22 cellular contexts compared by ENCODE assay signal in the genomic region with DNA sequence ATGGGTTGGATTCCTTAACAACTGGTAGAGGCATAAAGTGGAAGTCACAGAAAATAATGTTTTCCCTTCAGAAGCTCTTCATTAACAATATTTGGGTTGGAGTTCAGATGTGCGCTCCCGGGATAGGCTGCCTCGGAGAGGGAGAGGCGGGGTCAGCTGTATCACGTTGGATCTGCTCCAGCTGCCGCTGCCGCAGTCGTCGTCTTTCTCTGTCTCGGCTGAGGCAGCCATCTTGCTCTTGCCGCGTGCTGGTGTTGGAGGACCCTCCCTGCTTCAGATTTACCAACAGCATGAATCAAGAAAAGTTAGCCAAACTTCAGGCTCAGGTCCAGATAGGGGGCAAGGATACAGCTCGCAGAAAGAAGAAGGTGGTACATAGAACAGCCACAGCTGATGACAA. TPM values are rescaled to one million over a fixed set of nuclear protein-coding genes. Genes with fewer than 3 reads are reported as not detected.
A peak's percentile ranks its signal among the peaks of the same experiment; 100 is the strongest.
DNase-seq lines count a peak whose midpoint lies in the region; ATAC-seq and TF ChIP-seq lines count a peak whose summit lies in the region.
"Had no signal": no experiment of that assay in that cellular context is flagged by ENCODE, and none has a peak within 500 bp of the region (broad histone marks: within the 10 kb centered on the region; RNA-seq: fewer than 3 reads in every experiment).

No MANE protein-coding gene starts in this region.

- H3K9ac ChIP-seq in liver (ENCODE audit: low read depth in 1 of 2, low read length in 2 of 2), result no peak overlapping the region
- H3K9ac ChIP-seq in SK-N-SH, result peak overlapping the region; percentile 19; the same call in 1 of the 2 replicates

- H3K9me3 Mint-ChIP-seq in mesothelial cell of epicardium, result peaks cover 4% of the 10 kb centered on the region

- CTCF ChIA-PET in SK-N-SH (lab: Yijun Ruan, JAX), result interaction anchor here (2.4 kb wide), 1 partner anchor 9 kb away, joined by 10 read pairs; no protein-coding TSS in a partner anchor

- peaks cover 0 to 6% (median 3%) of the 10 kb centered on the region in 4 donors for H3K4me1 ChIP-seq in liver (ENCODE audit: control insufficient read depth in 4 of 4, insufficient read depth in 4 of 4, low read length in 3 of 4)
- peaks cover 0 to 8% (median 5%) of the 10 kb centered on the region in 4 donors for H3K4me1 ChIP-seq in right lobe of liver
- H3K4me1 ChIP-seq in SK-N-SH (ENCODE audit: control insufficient read depth in 1 of 2, insufficient read depth in 2 of 2, low read depth in 1 of 2, low read length in 1 of 2), result peaks cover 12 to 25% of the 10 kb centered on the region in 2 experiments
- peaks cover 0 to 40% (median 10%) of the 10 kb centered on the region in 4 donors for H3K4me1 ChIP-seq in tibial nerve
- no peaks in the 10 kb centered on the region for H3K4me1 ChIP-seq in prostate gland (replicated peaks)
- H3K4me1 ChIP-seq: HAP-1 had no signal

- no peaks in the 10 kb centered on the region for H3K9me2 ChIP-seq in SK-N-SH

- no peak for DNase-seq in right lobe of liver
- peak; percentile 50 for DNase-seq in SK-N-SH
- DNase-seq in mesothelial cell of epicardium (ENCODE audit: low spot score in 2 of 2, unreplicated experiment in 2 of 2), result no peak
- DNase-seq in tibial nerve (ENCODE audit: low spot score in 2 of 2), result no peak
- no peak for DNase-seq in dedifferentiated amniotic fluid mesenchymal stem cell (ENCODE audit: extremely low spot score)
- no peak for DNase-seq in prostate gland (ENCODE audit: low spot score)
- DNase-seq: Caco-2, DMS 273 treated with DMSO at 0.1 percent for 48 hours, KG1, NCI-H1092 treated with DMSO at 0.1 percent for 48 hours, NCI-H146, NCI-H2029, NCI-H2227 treated with DMSO at 0.1 percent for 48 hours, NCI-H510A, NCI-H748 treated with DMSO at 0.1 percent for 48 hours had no signal

- peaks cover 7% of the 10 kb centered on the region for H3K4me1 Mint-ChIP-seq in mesothelial cell of epicardium
- H3K4me1 Mint-ChIP-seq: B cell, GM23338 had no signal

- peak overlapping the region; percentile 19; the same call in 1 of the 2 replicates for H3K4me2 ChIP-seq in SK-N-SH
- H3K4me2 ChIP-seq: GM23338 had no signal

- no peak for TF ChIP-seq CTCF in liver (IDR thresholded peaks at IDR 0.05; ENCODE audit: low read depth, low read length, missing input control)
- no peak for TF ChIP-seq CTCF in right lobe of liver (IDR thresholded peaks at IDR 0.05)
- no peak for TF ChIP-seq CTCF in SK-N-SH (IDR thresholded peaks at IDR 0.05)
- no peak for TF ChIP-seq CTCF in mesothelial cell of epicardium (IDR thresholded peaks at IDR 0.05; ENCODE audit: unreplicated experiment)
- no peak for TF ChIP-seq CTCF in tibial nerve (IDR thresholded peaks at IDR 0.05)
- TF ChIP-seq CTCF in prostate gland (IDR thresholded peaks at IDR 0.05), result no peak

- POLR2A ChIA-PET in SK-N-SH (lab: Yijun Ruan, JAX), result interaction anchor here (0.5 to 1.1 kb wide), 2 partner anchors 35 to 241 kb away, joined by 3 to 4 read pairs; a partner anchor contains a TSS

- ATAC-seq in right lobe of liver (no peak), GM19328 (IDR thresholded peaks at IDR 0.05; ENCODE audit: unreplicated experiment) (no peak)
- ATAC-seq: GM23338, HepG2 had no signal

- peaks cover 29% of the 10 kb centered on the region for H3K36me3 Mint-ChIP-seq in mesothelial cell of epicardium

- H3K9me3 ChIP-seq in liver (ENCODE audit: control insufficient read depth in 4 of 4, low read length in 3 of 4) (no peaks in the 10 kb centered on the region), right lobe of liver (no peaks in the 10 kb centered on the region), SK-N-SH (no peaks in the 10 kb centered on the region), tibial nerve (no peaks in the 10 kb centered on the region), prostate gland (no peaks in the 10 kb centered on the region)
- H3K9me3 ChIP-seq: HAP-1 had no signal

- TF ChIP-seq RAD21 in liver (IDR thresholded peaks at IDR 0.05) (no peak), SK-N-SH (IDR thresholded peaks at IDR 0.05; ENCODE audit: low read length) (no peak)

- intact Hi-C loops in right lobe of liver (cut with DNase I) (no loop called here), prostate gland (cut with DNase I) (no loop called here)

- no peaks in the 10 kb centered on the region for H3K27me3 Mint-ChIP-seq in mesothelial cell of epicardium (ENCODE audit: low read depth)

- H3K27ac ChIP-seq in liver (ENCODE audit: low read depth in 1 of 2, low read length in 2 of 2) (no peak overlapping the region), right lobe of liver (no peak overlapping the region), SK-N-SH (ENCODE audit: low read depth in 2 of 2, low read length in 1 of 2) (peak overlapping the region; percentile 34 to 75), tibial nerve (no peak overlapping the region), prostate gland (no peak overlapping the region)
- H3K27ac ChIP-seq: HL-60 had no signal

- H3K27ac Mint-ChIP-seq in mesothelial cell of epicardium, result peak overlapping the region; percentile 75
- H3K27ac Mint-ChIP-seq: B cell, GM23338 had no signal

- H3K36me3 ChIP-seq in liver (ENCODE audit: control insufficient read depth in 4 of 4, insufficient read depth in 3 of 4, low read depth in 1 of 4, low read length in 3 of 4) (peaks cover 0 to 2% (median 0%) of the 10 kb centered on the region in 4 donors), right lobe of liver (no peaks in the 10 kb centered on the region), SK-N-SH (replicated peaks in 1 of 2; ENCODE audit: control insufficient read depth in 1 of 2, insufficient read depth in 2 of 2, low read length in 1 of 2) (peaks cover 7 to 18% of the 10 kb centered on the region in 2 experiments), tibial nerve (peaks cover 0 to 43% (median 4%) of the 10 kb centered on the region in 3 donors), prostate gland (no peaks in the 10 kb centered on the region)
- H3K36me3 ChIP-seq: HAP-1 had no signal

- 89% methylated on average over 13 of the region's 13 CpGs for WGBS in liver
- whole genome bisulfite sequencing in right lobe of liver (ENCODE audit: insufficient coverage, low coverage, low lambda C conversion rate, missing lambda C conversion rate), result 93% methylated on average over 8 of the region's 13 CpGs
- WGBS in SK-N-SH (ENCODE audit: low lambda C conversion rate), result 62% methylated on average over 12 of the region's 13 CpGs
- 90 to 93% methylated on average over 13 of the region's 13 CpGs for WGBS in tibial nerve, 2 donors
- WGBS in prostate gland, result 90% methylated on average over 13 of the region's 13 CpGs

- H3F3A ChIP-seq in SK-N-SH (replicated peaks; ENCODE audit: insufficient read depth), result peaks cover 17% of the 10 kb centered on the region

- no peak overlapping the region for H3K4me3 ChIP-seq in liver (ENCODE audit: low read depth in 1 of 3, low read length in 3 of 3)
- no peak overlapping the region for H3K4me3 ChIP-seq in right lobe of liver
- no peak overlapping the region for H3K4me3 ChIP-seq in SK-N-SH (ENCODE audit: low read depth in 2 of 2, low read length in 1 of 2)
- H3K4me3 ChIP-seq in tibial nerve, result no peak overlapping the region
- no peak overlapping the region for H3K4me3 ChIP-seq in prostate gland
- H3K4me3 ChIP-seq: GM23338, HAP-1 had no signal

- H2AFZ ChIP-seq in SK-N-SH (ENCODE audit: low read depth), result peak overlapping the region; percentile 72; the same call in 1 of the 2 replicates
- H2AFZ ChIP-seq: GM23338 had no signal

- no peaks in the 10 kb centered on the region for H4K20me1 ChIP-seq in SK-N-SH (ENCODE audit: insufficient read depth)

- TF ChIP-seq EP300 in SK-N-SH (IDR thresholded peaks at IDR 0.05; ENCODE audit: borderline replicate concordance in 1 of 2, low read depth in 1 of 2, low read length in 1 of 2) (no peak), tibial nerve (IDR thresholded peaks at IDR 0.05) (no peak)

- H3K79me2 ChIP-seq in SK-N-SH (ENCODE audit: insufficient read depth), result peaks cover 50% of the 10 kb centered on the region

- H3K4me3 Mint-ChIP-seq in mesothelial cell of epicardium, result no peak overlapping the region
- H3K4me3 Mint-ChIP-seq: B cell, GM23338 had no signal

- H3K27me3 ChIP-seq in liver (ENCODE audit: control insufficient read depth in 4 of 4, insufficient read depth in 4 of 4, low read length in 3 of 4) (no peaks in the 10 kb centered on the region), right lobe of liver (no peaks in the 10 kb centered on the region), SK-N-SH (ENCODE audit: insufficient read depth) (no peaks in the 10 kb centered on the region), tibial nerve (no peaks in the 10 kb centered on the region), prostate gland (replicated peaks; ENCODE audit: insufficient read depth) (no peaks in the 10 kb centered on the region)

- no peak for TF ChIP-seq POLR2A in right lobe of liver (IDR thresholded peaks at IDR 0.05)
- TF ChIP-seq POLR2A in tibial nerve (IDR thresholded peaks at IDR 0.05), result no peak
- no peak for TF ChIP-seq POLR2A in prostate gland (IDR thresholded peaks at IDR 0.05)

TF ChIP-seq in liver, 16 proteins besides CTCF, POLR2A, EP300 and RAD21:
- TF ChIP-seq, protein P1, sequence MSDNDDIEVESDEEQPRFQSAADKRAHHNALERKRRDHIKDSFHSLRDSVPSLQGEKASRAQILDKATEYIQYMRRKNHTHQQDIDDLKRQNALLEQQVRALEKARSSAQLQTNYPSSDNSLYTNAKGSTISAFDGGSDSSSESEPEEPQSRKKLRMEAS (IDR thresholded peaks at IDR 0.05), result no peak
- TF ChIP-seq YY1 (IDR thresholded peaks at IDR 0.05), result peak; percentile 24

TF ChIP-seq in SK-N-SH, 30 proteins besides CTCF, POLR2A, EP300 and RAD21 (continues in another document):
- no peak for TF ChIP-seq SIN3A (IDR thresholded peaks at IDR 0.05; ENCODE audit: borderline replicate concordance, low read depth, low read length)
- TF ChIP-seq YY1 (IDR thresholded peaks at IDR 0.05; ENCODE audit: low read depth), result peak; percentile 68; the same call in 1 of the 2 replicates
- TF ChIP-seq CHD2 (IDR thresholded peaks at IDR 0.05; ENCODE audit: low read length, partially characterized antibody), result no peak
- TF ChIP-seq, protein P2, sequence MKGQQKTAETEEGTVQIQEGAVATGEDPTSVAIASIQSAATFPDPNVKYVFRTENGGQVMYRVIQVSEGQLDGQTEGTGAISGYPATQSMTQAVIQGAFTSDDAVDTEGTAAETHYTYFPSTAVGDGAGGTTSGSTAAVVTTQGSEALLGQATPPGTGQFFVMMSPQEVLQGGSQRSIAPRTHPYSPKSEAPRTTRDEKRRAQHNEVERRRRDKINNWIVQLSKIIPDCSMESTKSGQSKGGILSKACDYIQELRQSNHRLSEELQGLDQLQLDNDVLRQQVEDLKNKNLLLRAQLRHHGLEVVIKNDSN (IDR thresholded peaks at IDR 0.05; ENCODE audit: borderline replicate concordance, low read depth), result no peak
- TF ChIP-seq RXRA (IDR thresholded peaks at IDR 0.05; ENCODE audit: borderline replicate concordance, low read depth), result no peak
- TF ChIP-seq SMC3 (IDR thresholded peaks at IDR 0.05; ENCODE audit: low read depth, low read length), result no peak

RNA-seq across cellular contexts. Expression of a gene that starts 35.1 kb away (rescaled TPM):
- total RNA-seq in liver, result 10 to 100 TPM in 1 of 2 donors, 1 to 10 TPM in 1; 6.6 to 17.7 TPM
- 1 to 10 TPM; 3.7 TPM for polyA plus RNA-seq in liver
- 10 to 100 TPM in 4 of 6 experiments, 1 to 10 TPM in 2; 4.0 to 12.7 (median 11.3) TPM for total RNA-seq in right lobe of liver
- polyA plus RNA-seq in SK-N-SH (2012; rRNA removed), result 19.2 and 23.8 TPM in 2 replicates
- 11.4 and 13.0 TPM in 2 replicates for polyA plus RNA-seq in SK-N-SH (2012; cell fraction: cytosol; rRNA removed)
- 58.0 and 76.7 TPM in 2 replicates for polyA plus RNA-seq in SK-N-SH (2012; cell fraction: nucleus; rRNA removed)
- 132 to 138 TPM (median 134 TPM) in 3 replicates for total RNA-seq in mesothelial cell of epicardium
- total RNA-seq in tibial nerve, result 10 to 100 TPM; 43.5 to 66.3 (median 57.6) TPM
- total RNA-seq in prostate gland, result 10 to 100 TPM; 33.5 to 39.7 TPM
- total RNA-seq: B cell had no signal

Comparison
In these comparisons a context has a peak if more than half of its experiments do, and no peak if none do; other contexts are left out.
1. H3K27ac ChIP-seq: peak in SK-N-SH (2 of 2); none in liver (0 of 2), right lobe of liver (0 of 3), tibial nerve (0 of 4) and prostate gland (0 of 2).